Comparison of ENCODE assay signal across 1 cellular context in genomic region chr6:10555625-10556309, GRCh38.
TF ChIP-seq lines count a peak whose summit lies in the region.

No MANE protein-coding gene starts in this region.

TF ChIP-seq in WTC11, 78 proteins besides CTCF, POLR2A, EP300 and RAD21 (continued from another document):
- TF ChIP-seq CREM (CRISPR knock-in tag; IDR thresholded peaks at IDR 0.05): 0 out of 2 replicates have a peak, but pooled peaks have one; percentile 57
